1 cellular context compared by ENCODE assay signal in genomic region chr3:172204716-172205115, GRCh38.
A peak's percentile ranks its signal among the peaks of the same experiment; 100 is the strongest.
TF ChIP-seq lines count a peak whose summit lies in the region.

No MANE protein-coding gene starts in this region.

TF ChIP-seq in GM12878, 131 proteins besides CTCF, POLR2A, EP300 and RAD21:
- no peak for TF ChIP-seq NR2F1 (conservative IDR thresholded peaks at IDR 0.05)
- TF ChIP-seq, protein P1, sequence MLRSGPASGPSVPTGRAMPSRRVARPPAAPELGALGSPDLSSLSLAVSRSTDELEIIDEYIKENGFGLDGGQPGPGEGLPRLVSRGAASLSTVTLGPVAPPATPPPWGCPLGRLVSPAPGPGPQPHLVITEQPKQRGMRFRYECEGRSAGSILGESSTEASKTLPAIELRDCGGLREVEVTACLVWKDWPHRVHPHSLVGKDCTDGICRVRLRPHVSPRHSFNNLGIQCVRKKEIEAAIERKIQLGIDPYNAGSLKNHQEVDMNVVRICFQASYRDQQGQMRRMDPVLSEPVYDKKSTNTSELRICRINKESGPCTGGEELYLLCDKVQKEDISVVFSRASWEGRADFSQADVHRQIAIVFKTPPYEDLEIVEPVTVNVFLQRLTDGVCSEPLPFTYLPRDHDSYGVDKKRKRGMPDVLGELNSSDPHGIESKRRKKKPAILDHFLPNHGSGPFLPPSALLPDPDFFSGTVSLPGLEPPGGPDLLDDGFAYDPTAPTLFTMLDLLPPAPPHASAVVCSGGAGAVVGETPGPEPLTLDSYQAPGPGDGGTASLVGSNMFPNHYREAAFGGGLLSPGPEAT (IDR thresholded peaks at IDR 0.05; ENCODE audit: low read depth): 0 out of 2 replicates have a peak, but pooled peaks have one; percentile 18
